In the genomic region with DNA sequence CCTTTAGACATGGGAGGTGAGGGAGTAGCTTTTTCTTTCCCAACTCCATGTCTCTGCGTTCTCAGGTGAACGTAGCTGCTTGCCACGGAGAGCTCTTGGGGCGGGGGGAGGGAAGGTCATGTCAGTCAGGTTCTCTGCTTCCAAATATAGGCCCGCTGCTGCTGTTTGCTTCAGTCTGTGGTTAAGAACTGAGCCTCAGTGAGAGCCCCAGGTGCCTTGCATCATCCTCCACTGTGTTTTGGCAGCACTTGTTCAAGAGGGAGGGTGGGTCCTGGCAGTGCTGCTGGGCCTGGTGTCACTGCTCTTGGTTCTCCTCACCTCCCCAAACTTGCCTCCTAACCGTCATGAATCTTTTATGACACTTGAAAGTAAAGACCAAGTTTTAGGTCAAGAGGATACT, we compare ENCODE assay signal across 7 cellular contexts. TPM values are rescaled to one million over a fixed set of nuclear protein-coding genes. Genes with fewer than 3 reads are reported as not detected.
A peak's percentile ranks its signal among the peaks of the same experiment; 100 is the strongest.
DNase-seq lines count a peak whose midpoint lies in the region; ATAC-seq and TF ChIP-seq lines count a peak whose summit lies in the region.

No MANE protein-coding gene starts in this region.

- H3K4me3 Mint-ChIP-seq in activated T-cell treated with anti-CD3 and anti-CD28 coated beads, Interleukin-2, amount 50 U/mL, for 24 hours: peak overlapping the region; percentile 61
- H3K4me3 Mint-ChIP-seq in GM23338: no peak overlapping the region

- H3K27ac Mint-ChIP-seq in activated T-cell treated with anti-CD3 and anti-CD28 coated beads, Interleukin-2, amount 50 U/mL, for 24 hours: peak overlapping the region; percentile 96
- H3K27ac Mint-ChIP-seq in GM23338: no peak overlapping the region; the same call in 1 of the 2 replicates

- H3K9me2 ChIP-seq in GM23338 (ENCODE audit: insufficient read depth): no peaks in the 10 kb centered on the region

- H3K9me3 Mint-ChIP-seq in activated T-cell treated with anti-CD3 and anti-CD28 coated beads, Interleukin-2, amount 50 U/mL, for 24 hours: no peaks in the 10 kb centered on the region
- 0 out of 3 replicates have a peak, but pooled peaks cover 2% of the 10 kb centered on the region for H3K9me3 Mint-ChIP-seq in GM23338

- peaks cover 45% of the 10 kb centered on the region for H3K36me3 Mint-ChIP-seq in activated T-cell treated with anti-CD3 and anti-CD28 coated beads, Interleukin-2, amount 50 U/mL, for 24 hours (ENCODE audit: low read depth)
- peaks cover 22% of the 10 kb centered on the region for H3K36me3 Mint-ChIP-seq in GM23338 (ENCODE audit: low read depth)

- no peaks in the 10 kb centered on the region; the same call in 1 of the 2 replicates for H4K20me1 ChIP-seq in GM23338 (replicated peaks; ENCODE audit: insufficient read depth)

- H3F3A ChIP-seq in GM23338 (replicated peaks; ENCODE audit: low read depth): no peaks in the 10 kb centered on the region

- no peaks in the 10 kb centered on the region for H3K9me3 ChIP-seq in colonic mucosa

- no peaks in the 10 kb centered on the region for H3K27me3 Mint-ChIP-seq in activated T-cell treated with anti-CD3 and anti-CD28 coated beads, Interleukin-2, amount 50 U/mL, for 24 hours
- H3K27me3 Mint-ChIP-seq in GM23338 (ENCODE audit: insufficient read depth, low read depth, poor library complexity): peaks cover 6% of the 10 kb centered on the region

- ATAC-seq in GM21390 (IDR thresholded peaks at IDR 0.05; ENCODE audit: unreplicated experiment) (peak; percentile 98), HG03521 (IDR thresholded peaks at IDR 0.05; ENCODE audit: unreplicated experiment) (peak; percentile 96), GM23338 (no peak)

- H3K27me3 ChIP-seq in GM23338 (ENCODE audit: insufficient read depth) (no peaks in the 10 kb centered on the region), colonic mucosa (no peaks in the 10 kb centered on the region)

- H3K4me1 Mint-ChIP-seq in activated T-cell treated with anti-CD3 and anti-CD28 coated beads, Interleukin-2, amount 50 U/mL, for 24 hours (ENCODE audit: low read depth): peaks cover 70% of the 10 kb centered on the region
- H3K4me1 Mint-ChIP-seq in GM23338: peaks cover 6% of the 10 kb centered on the region; the same call in 2 of the 3 replicates

- H2AFZ ChIP-seq in GM23338: no peak overlapping the region

- no peak overlapping the region for H3K4me3 ChIP-seq in GM23338
- no peak overlapping the region for H3K4me3 ChIP-seq in colonic mucosa

- H3K36me3 ChIP-seq in GM23338 (ENCODE audit: insufficient read depth): peaks cover 4% of the 10 kb centered on the region
- H3K36me3 ChIP-seq in colonic mucosa: no peaks in the 10 kb centered on the region

- DNase-seq in activated T-cell treated with anti-CD3 and anti-CD28 coated beads, Interleukin-2, amount 50 U/mL, for 24 hours: peak; percentile 68
- peak; percentile 26 to 32 for DNase-seq in stimulated activated CD8-positive, alpha-beta memory T cell treated with anti-CD3 and anti-CD28 coated beads, Interleukin-4, amount 100 ng/mL, for 4 hours (ENCODE audit: low read depth in 2 of 2, low spot score in 1 of 2)
- DNase-seq in RPMI8226 (no peak), GM23338 (ENCODE audit: low spot score) (no peak), colonic mucosa (no peak)

- H3K4me2 ChIP-seq in GM23338: no peak overlapping the region

- H3K27ac ChIP-seq in GM23338 (ENCODE audit: low read depth) (no peak overlapping the region), colonic mucosa (no peak overlapping the region)

- H3K9ac ChIP-seq in colonic mucosa (ENCODE audit: low read depth in 2 of 2, low read length in 2 of 2): no peak overlapping the region

- intact Hi-C loops in colonic mucosa (cut with DNase I): no loop called here

- H3K4me1 ChIP-seq in GM23338 (ENCODE audit: insufficient read depth) (no peaks in the 10 kb centered on the region), colonic mucosa (no peaks in the 10 kb centered on the region)

- TF ChIP-seq CTCF in GM23338 (conservative IDR thresholded peaks at IDR 0.05; ENCODE audit: low read depth in 2 of 2): no peak
- TF ChIP-seq CTCF in colonic mucosa (IDR thresholded peaks at IDR 0.05): no peak

- no peaks in the 10 kb centered on the region for H3K79me2 ChIP-seq in GM23338 (replicated peaks; ENCODE audit: insufficient read depth)

TF ChIP-seq in GM23338, 12 proteins besides CTCF, POLR2A, EP300 and RAD21:
- TF ChIP-seq ZNF331 (CRISPR knock-in tag; IDR thresholded peaks at IDR 0.05; ENCODE audit: low read depth) (no peak), POLR2AphosphoS5 (IDR thresholded peaks at IDR 0.05; ENCODE audit: low read depth) (no peak), ZNF114 (CRISPR knock-in tag; IDR thresholded peaks at IDR 0.05) (no peak), NANOG (IDR thresholded peaks at IDR 0.05; ENCODE audit: borderline replicate concordance) (no peak), STAT1 (IDR thresholded peaks at IDR 0.05; ENCODE audit: unreplicated experiment) (no peak), JUNB (IDR thresholded peaks at IDR 0.05; ENCODE audit: unreplicated experiment) (no peak)
- TF ChIP-seq, protein P1, sequence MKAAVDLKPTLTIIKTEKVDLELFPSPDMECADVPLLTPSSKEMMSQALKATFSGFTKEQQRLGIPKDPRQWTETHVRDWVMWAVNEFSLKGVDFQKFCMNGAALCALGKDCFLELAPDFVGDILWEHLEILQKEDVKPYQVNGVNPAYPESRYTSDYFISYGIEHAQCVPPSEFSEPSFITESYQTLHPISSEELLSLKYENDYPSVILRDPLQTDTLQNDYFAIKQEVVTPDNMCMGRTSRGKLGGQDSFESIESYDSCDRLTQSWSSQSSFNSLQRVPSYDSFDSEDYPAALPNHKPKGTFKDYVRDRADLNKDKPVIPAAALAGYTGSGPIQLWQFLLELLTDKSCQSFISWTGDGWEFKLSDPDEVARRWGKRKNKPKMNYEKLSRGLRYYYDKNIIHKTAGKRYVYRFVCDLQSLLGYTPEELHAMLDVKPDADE (IDR thresholded peaks at IDR 0.05): no peak
- TF ChIP-seq, protein P2, sequence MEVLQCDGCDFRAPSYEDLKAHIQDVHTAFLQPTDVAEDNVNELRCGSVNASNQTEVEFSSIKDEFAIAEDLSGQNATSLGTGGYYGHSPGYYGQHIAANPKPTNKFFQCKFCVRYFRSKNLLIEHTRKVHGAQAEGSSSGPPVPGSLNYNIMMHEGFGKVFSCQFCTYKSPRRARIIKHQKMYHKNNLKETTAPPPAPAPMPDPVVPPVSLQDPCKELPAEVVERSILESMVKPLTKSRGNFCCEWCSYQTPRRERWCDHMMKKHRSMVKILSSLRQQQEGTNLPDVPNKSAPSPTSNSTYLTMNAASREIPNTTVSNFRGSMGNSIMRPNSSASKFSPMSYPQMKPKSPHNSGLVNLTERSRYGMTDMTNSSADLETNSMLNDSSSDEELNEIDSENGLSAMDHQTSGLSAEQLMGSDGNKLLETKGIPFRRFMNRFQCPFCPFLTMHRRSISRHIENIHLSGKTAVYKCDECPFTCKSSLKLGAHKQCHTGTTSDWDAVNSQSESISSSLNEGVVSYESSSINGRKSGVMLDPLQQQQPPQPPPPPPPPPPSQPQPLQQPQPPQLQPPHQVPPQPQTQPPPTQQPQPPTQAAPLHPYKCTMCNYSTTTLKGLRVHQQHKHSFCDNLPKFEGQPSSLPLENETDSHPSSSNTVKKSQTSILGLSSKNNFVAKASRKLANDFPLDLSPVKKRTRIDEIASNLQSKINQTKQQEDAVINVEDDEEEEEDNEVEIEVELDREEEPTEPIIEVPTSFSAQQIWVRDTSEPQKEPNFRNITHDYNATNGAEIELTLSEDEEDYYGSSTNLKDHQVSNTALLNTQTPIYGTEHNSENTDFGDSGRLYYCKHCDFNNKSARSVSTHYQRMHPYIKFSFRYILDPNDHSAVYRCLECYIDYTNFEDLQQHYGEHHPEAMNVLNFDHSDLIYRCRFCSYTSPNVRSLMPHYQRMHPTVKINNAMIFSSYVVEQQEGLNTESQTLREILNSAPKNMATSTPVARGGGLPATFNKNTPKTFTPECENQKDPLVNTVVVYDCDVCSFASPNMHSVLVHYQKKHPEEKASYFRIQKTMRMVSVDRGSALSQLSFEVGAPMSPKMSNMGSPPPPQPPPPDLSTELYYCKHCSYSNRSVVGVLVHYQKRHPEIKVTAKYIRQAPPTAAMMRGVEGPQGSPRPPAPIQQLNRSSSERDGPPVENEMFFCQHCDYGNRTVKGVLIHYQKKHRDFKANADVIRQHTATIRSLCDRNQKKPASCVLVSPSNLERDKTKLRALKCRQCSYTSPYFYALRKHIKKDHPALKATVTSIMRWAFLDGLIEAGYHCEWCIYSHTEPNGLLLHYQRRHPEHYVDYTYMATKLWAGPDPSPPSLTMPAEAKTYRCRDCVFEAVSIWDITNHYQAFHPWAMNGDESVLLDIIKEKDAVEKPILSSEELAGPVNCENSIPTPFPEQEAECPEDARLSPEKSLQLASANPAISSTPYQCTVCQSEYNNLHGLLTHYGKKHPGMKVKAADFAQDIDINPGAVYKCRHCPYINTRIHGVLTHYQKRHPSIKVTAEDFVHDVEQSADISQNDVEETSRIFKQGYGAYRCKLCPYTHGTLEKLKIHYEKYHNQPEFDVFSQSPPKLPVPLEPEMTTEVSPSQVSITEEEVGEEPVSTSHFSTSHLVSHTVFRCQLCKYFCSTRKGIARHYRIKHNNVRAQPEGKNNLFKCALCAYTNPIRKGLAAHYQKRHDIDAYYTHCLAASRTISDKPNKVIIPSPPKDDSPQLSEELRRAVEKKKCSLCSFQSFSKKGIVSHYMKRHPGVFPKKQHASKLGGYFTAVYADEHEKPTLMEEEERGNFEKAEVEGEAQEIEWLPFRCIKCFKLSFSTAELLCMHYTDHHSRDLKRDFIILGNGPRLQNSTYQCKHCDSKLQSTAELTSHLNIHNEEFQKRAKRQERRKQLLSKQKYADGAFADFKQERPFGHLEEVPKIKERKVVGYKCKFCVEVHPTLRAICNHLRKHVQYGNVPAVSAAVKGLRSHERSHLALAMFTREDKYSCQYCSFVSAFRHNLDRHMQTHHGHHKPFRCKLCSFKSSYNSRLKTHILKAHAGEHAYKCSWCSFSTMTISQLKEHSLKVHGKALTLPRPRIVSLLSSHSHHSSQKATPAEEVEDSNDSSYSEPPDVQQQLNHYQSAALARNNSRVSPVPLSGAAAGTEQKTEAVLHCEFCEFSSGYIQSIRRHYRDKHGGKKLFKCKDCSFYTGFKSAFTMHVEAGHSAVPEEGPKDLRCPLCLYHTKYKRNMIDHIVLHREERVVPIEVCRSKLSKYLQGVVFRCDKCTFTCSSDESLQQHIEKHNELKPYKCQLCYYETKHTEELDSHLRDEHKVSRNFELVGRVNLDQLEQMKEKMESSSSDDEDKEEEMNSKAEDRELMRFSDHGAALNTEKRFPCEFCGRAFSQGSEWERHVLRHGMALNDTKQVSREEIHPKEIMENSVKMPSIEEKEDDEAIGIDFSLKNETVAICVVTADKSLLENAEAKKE (CRISPR knock-in tag; IDR thresholded peaks at IDR 0.05): no peak

RNA-seq across cellular contexts. Expression of a gene that starts 46.6 kb away (rescaled TPM):
- 37.7 and 39.1 TPM in 2 replicates for total RNA-seq in GM23338 (2014; rRNA removed; shearing (Covaris generic))
- polyA plus RNA-seq in GM23338 (2016; fragmentation: Nextera tagmentation; extraction: Ambion mirVana): 37.9 and 39.2 TPM in 2 replicates
- total RNA-seq in colonic mucosa: 100 to 1,000 TPM; 121 to 213 TPM

Comparison
In these comparisons a context has a peak if more than half of its experiments do, and no peak if none do; other contexts are left out.
1. DNase-seq: peak in activated T-cell treated with anti-CD3 and anti-CD28 coated beads, Interleukin-2, amount 50 U/mL, for 24 hours (single experiment) and stimulated activated CD8-positive, alpha-beta memory T cell treated with anti-CD3 and anti-CD28 coated beads, Interleukin-4, amount 100 ng/mL, for 4 hours (2 of 2); none in RPMI8226 (single experiment), GM23338 (single experiment) and colonic mucosa (single experiment).